ENCODE assay signal across 15 cellular contexts in genomic region chr4:155624478-155624877, GRCh38. TPM values are rescaled to one million over a fixed set of nuclear protein-coding genes. Genes with fewer than 3 reads are reported as not detected.
DNase-seq lines count a peak whose midpoint lies in the region; ATAC-seq and FAIRE-seq lines count a peak whose summit lies in the region.
"Had no signal": no experiment of that assay in that cellular context is flagged by ENCODE, and none has a peak within 500 bp of the region (broad histone marks: within the 10 kb centered on the region; RNA-seq: fewer than 3 reads in every experiment).

No MANE protein-coding gene starts in this region.

- FAIRE-seq in islet of Langerhans (lab: Jason Lieb, UNC) = peak; percentile 9

- peak; percentile 98 for ATAC-seq in GM18873 (IDR thresholded peaks at IDR 0.05; ENCODE audit: low FRiP score, unreplicated experiment)
- ATAC-seq in GM21717 (IDR thresholded peaks at IDR 0.05; ENCODE audit: unreplicated experiment) = peak; percentile 81
- ATAC-seq in HG03108 (IDR thresholded peaks at IDR 0.05; ENCODE audit: unreplicated experiment) = peak; percentile 98
- ATAC-seq: GM23338, heart left ventricle, WTC11 had no signal

- no peak for DNase-seq in stimulated activated CD4-positive, alpha-beta T cell treated with anti-CD3 and anti-CD28 coated beads, Interleukin-12 subunit alpha, Interleukin-12 subunit beta, amount 100 ng/mL, for 4 hours
- DNase-seq in ureter (ENCODE audit: low spot score) (no peak), NCI-H2171 (lab: John Stamatoyannopoulos, UW) (no peak), HPDE6-E6E7 (ENCODE audit: extremely low spot score) (no peak)
- DNase-seq: activated T-cell treated with anti-CD3 and anti-CD28 coated beads, Interleukin-2, amount 50 U/mL, for 1 hour; aorta; GDM1; heart left ventricle; NCI-H524 had no signal

RNA-seq across cellular contexts. Expression of gene GUCY1A1, which starts 42.2 kb away (rescaled TPM):
- 21.0 TPM for total RNA-seq in ureter
- total RNA-seq: GM23338 had no signal
